In the genomic region with DNA sequence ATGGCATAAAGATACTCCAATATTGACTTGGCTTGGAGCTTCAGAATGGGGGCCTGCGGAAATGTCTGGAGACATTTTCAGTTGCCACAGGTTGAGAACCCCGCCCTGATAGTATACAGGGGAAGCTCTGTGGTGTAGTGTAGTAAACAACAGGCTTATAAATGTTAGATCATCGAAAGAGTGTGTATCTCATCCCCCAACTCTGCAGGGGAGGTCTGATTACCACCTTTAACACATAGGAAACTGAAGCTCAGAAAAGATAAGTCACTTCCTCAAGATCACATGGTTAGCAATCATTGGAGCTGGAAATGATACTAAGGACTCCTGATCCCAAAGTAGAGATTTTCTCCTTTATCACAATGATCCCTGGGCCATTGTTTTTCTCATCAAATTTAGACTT, we compare ENCODE assay signal across 16 cellular contexts.
DNase-seq lines count a peak whose midpoint lies in the region; ATAC-seq lines count a peak whose summit lies in the region.
"Had no signal": no experiment of that assay in that cellular context is flagged by ENCODE, and none has a peak within 500 bp of the region (broad histone marks: within the 10 kb centered on the region; RNA-seq: fewer than 3 reads in every experiment).

No MANE protein-coding gene starts in this region.

- H3K9ac ChIP-seq in BLaER1 treated with 17β-estradiol and CSF1 and Interleukin-3, amounts not matched to agents 10 nM and 100 nM, result peak overlapping the region in 1 of 11 experiments; percentile 1; a peak in 1 of 22 replicates
- H3K9ac ChIP-seq in adipocyte (ENCODE audit: low read length), result peak overlapping the region; percentile 35

- H3K9me3 ChIP-seq in BLaER1 treated with 17β-estradiol and CSF1 and Interleukin-3, amounts not matched to agents 10 nM and 100 nM (replicated peaks in 1 of 11), result no peaks in the 10 kb centered on the region
- H3K9me3 ChIP-seq in adipocyte (ENCODE audit: control insufficient read depth, low read length), result no peaks in the 10 kb centered on the region

- H3K27ac ChIP-seq in BLaER1 treated with 17β-estradiol and CSF1 and Interleukin-3, amounts not matched to agents 10 nM and 100 nM, result peak overlapping the region in 3 of 11 experiments; percentile 8 to 31 (median 10); a peak in 3 of 22 replicates
- H3K27ac ChIP-seq: SK-N-MC had no signal

- H3K4me1 ChIP-seq in BLaER1 treated with 17β-estradiol and CSF1 and Interleukin-3, amounts not matched to agents 10 nM and 100 nM, result peaks cover 12 to 56% (median 16%) of the 10 kb centered on the region in 10 experiments
- H3K4me1 ChIP-seq in adipocyte (ENCODE audit: control insufficient read depth, insufficient read depth, low read length), result peaks cover 60% of the 10 kb centered on the region

- intact Hi-C loops in Right ventricle myocardium superior (cut with DNase I), result no loop called here

- ATAC-seq in GM18861 (IDR thresholded peaks at IDR 0.05; ENCODE audit: unreplicated experiment) (no peak), GM21737 (IDR thresholded peaks at IDR 0.05; ENCODE audit: unreplicated experiment) (no peak), GM18867 (IDR thresholded peaks at IDR 0.05; ENCODE audit: unreplicated experiment) (no peak), Right ventricle myocardium superior (ENCODE audit: poor library complexity) (no peak)

- H3K4me2 ChIP-seq in BLaER1 treated with 17β-estradiol and CSF1 and Interleukin-3, amounts not matched to agents 10 nM and 100 nM, result peak overlapping the region; percentile 52 to 75 (median 58)

- H3K4me3 ChIP-seq in BLaER1 treated with 17β-estradiol and CSF1 and Interleukin-3, amounts not matched to agents 10 nM and 100 nM, result no peak overlapping the region
- H3K4me3 ChIP-seq in adipocyte (ENCODE audit: low read length), result no peak overlapping the region
- H3K4me3 ChIP-seq: SK-N-MC had no signal

- H4K20me1 ChIP-seq in BLaER1 treated with 17β-estradiol and CSF1 and Interleukin-3, amounts not matched to agents 10 nM and 100 nM, result no peaks in the 10 kb centered on the region

- H3K36me3 ChIP-seq in BLaER1 treated with 17β-estradiol and CSF1 and Interleukin-3, amounts not matched to agents 10 nM and 100 nM, result no peaks in the 10 kb centered on the region
- H3K36me3 ChIP-seq in adipocyte (ENCODE audit: control insufficient read depth, insufficient read depth, low read length, severe bottlenecking), result no peaks in the 10 kb centered on the region

- no peaks in the 10 kb centered on the region; a peak in 1 of 22 replicates for H3K27me3 ChIP-seq in BLaER1 treated with 17β-estradiol and CSF1 and Interleukin-3, amounts not matched to agents 10 nM and 100 nM
- H3K27me3 ChIP-seq in adipocyte (replicated peaks; ENCODE audit: control insufficient read depth, insufficient read depth, low read length), result no peaks in the 10 kb centered on the region

- DNase-seq in NCI-H226 (peak; percentile 53), adipocyte (ENCODE audit: low read depth) (no peak), lung microvascular endothelial cell (ENCODE audit: low read depth in 2 of 2) (peak; percentile 11 to 60), Right ventricle myocardium superior (no peak)
- DNase-seq: AML-193; CD4-positive, alpha-beta T cell; IMR-90; NCI-H1417; NCI-H1930; NCI-H510A; NCI-H82 had no signal

Comparison
In these comparisons a context has a peak if more than half of its experiments do, and no peak if none do; other contexts are left out.
1. DNase-seq: peak in NCI-H226 (single experiment) and lung microvascular endothelial cell (2 of 2); none in adipocyte (single experiment) and Right ventricle myocardium superior (single experiment).